1 cellular context compared by ENCODE assay signal in the genomic region with DNA sequence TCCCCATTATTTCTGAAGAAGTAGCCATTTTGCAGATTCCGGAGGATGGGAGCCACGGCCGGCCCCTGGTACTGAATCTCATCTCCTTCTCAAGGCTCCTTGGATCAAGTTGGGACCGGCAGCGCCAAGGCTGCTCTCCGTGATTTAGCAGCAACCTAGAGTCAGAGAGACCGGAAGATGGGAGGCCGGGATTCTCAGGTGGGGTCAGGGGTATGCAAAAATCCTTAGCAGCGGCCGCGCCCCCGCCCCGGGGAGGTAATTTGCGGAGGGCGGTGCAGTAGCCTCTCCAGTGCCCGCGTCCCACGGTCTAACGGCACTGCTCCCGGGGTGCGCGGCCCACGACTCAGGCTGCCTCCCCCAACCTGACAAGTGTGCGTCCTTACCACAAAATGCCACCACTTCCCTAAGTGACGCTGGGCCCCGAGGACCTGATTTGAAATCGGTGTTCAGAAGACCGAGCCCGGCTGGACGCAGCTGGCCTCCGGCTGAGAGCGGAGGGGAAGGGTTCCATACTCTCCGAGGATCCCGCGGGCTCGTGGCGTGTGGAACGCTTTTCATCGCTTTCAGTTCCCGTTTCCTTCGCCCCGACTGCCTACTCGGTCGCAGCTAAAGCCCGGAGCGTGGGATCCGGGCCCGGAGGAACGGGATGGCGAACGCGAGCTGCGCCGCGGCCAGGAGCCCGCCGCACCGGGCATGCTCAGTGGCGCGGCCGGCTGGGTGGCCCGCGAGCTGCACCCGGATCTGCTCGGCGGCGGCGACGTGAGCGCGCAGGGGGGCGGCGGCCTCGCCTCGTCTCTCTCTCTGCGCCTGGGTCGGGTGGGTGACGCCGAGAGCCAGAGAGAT.
A peak's percentile ranks its signal among the peaks of the same experiment; 100 is the strongest.
TF ChIP-seq lines count a peak whose summit lies in the region.

A gene with protein sequence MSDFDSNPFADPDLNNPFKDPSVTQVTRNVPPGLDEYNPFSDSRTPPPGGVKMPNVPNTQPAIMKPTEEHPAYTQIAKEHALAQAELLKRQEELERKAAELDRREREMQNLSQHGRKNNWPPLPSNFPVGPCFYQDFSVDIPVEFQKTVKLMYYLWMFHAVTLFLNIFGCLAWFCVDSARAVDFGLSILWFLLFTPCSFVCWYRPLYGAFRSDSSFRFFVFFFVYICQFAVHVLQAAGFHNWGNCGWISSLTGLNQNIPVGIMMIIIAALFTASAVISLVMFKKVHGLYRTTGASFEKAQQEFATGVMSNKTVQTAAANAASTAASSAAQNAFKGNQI (plus strand): TSS at position 787 of the 843 bp plus-strand sequence. CDS start 55 bp downstream, at position 842.

TF ChIP-seq in HepG2, 621 proteins besides CTCF, POLR2A, EP300 and RAD21 (continued from another document and continues in another):
- TF ChIP-seq, protein P1, sequence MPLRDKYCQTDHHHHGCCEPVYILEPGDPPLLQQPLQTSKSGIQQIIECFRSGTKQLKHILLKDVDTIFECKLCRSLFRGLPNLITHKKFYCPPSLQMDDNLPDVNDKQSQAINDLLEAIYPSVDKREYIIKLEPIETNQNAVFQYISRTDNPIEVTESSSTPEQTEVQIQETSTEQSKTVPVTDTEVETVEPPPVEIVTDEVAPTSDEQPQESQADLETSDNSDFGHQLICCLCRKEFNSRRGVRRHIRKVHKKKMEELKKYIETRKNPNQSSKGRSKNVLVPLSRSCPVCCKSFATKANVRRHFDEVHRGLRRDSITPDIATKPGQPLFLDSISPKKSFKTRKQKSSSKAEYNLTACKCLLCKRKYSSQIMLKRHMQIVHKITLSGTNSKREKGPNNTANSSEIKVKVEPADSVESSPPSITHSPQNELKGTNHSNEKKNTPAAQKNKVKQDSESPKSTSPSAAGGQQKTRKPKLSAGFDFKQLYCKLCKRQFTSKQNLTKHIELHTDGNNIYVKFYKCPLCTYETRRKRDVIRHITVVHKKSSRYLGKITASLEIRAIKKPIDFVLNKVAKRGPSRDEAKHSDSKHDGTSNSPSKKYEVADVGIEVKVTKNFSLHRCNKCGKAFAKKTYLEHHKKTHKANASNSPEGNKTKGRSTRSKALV (CRISPR knock-in tag; IDR thresholded peaks at IDR 0.05) = peak; percentile 67
- no peak for TF ChIP-seq CBFB (CRISPR knock-in tag; IDR thresholded peaks at IDR 0.05)
- TF ChIP-seq, protein P2, sequence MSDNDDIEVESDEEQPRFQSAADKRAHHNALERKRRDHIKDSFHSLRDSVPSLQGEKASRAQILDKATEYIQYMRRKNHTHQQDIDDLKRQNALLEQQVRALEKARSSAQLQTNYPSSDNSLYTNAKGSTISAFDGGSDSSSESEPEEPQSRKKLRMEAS (IDR thresholded peaks at IDR 0.05) = peak; percentile 83
- no peak for TF ChIP-seq ATAD3A (CRISPR knock-in tag; IDR thresholded peaks at IDR 0.05)
- no peak for TF ChIP-seq ZNF75D (CRISPR knock-in tag; IDR thresholded peaks at IDR 0.05; ENCODE audit: borderline replicate concordance)
- no peak for TF ChIP-seq HMG20B (CRISPR knock-in tag; conservative IDR thresholded peaks at IDR 0.05)
- TF ChIP-seq TMF1 (CRISPR knock-in tag; IDR thresholded peaks at IDR 0.05; ENCODE audit: low read depth) = 0 out of 2 replicates have a peak, but pooled peaks have one; percentile 30
- 0 out of 2 replicates have a peak, but pooled peaks have one; percentile 18 for TF ChIP-seq NFKB2 (CRISPR knock-in tag; IDR thresholded peaks at IDR 0.05; ENCODE audit: borderline replicate concordance)
- TF ChIP-seq, protein P3, sequence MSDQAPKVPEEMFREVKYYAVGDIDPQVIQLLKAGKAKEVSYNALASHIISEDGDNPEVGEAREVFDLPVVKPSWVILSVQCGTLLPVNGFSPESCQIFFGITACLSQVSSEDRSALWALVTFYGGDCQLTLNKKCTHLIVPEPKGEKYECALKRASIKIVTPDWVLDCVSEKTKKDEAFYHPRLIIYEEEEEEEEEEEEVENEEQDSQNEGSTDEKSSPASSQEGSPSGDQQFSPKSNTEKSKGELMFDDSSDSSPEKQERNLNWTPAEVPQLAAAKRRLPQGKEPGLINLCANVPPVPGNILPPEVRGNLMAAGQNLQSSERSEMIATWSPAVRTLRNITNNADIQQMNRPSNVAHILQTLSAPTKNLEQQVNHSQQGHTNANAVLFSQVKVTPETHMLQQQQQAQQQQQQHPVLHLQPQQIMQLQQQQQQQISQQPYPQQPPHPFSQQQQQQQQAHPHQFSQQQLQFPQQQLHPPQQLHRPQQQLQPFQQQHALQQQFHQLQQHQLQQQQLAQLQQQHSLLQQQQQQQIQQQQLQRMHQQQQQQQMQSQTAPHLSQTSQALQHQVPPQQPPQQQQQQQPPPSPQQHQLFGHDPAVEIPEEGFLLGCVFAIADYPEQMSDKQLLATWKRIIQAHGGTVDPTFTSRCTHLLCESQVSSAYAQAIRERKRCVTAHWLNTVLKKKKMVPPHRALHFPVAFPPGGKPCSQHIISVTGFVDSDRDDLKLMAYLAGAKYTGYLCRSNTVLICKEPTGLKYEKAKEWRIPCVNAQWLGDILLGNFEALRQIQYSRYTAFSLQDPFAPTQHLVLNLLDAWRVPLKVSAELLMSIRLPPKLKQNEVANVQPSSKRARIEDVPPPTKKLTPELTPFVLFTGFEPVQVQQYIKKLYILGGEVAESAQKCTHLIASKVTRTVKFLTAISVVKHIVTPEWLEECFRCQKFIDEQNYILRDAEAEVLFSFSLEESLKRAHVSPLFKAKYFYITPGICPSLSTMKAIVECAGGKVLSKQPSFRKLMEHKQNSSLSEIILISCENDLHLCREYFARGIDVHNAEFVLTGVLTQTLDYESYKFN (CRISPR knock-in tag; conservative IDR thresholded peaks at IDR 0.05) = peak; percentile 49; the same call in 1 of the 2 replicates
- TF ChIP-seq, protein P4, sequence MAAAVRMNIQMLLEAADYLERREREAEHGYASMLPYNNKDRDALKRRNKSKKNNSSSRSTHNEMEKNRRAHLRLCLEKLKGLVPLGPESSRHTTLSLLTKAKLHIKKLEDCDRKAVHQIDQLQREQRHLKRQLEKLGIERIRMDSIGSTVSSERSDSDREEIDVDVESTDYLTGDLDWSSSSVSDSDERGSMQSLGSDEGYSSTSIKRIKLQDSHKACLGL (CRISPR knock-in tag; IDR thresholded peaks at IDR 0.05) = no peak
- peak; percentile 87; the same call in 1 of the 2 replicates for TF ChIP-seq ZNF878 (CRISPR knock-in tag; IDR thresholded peaks at IDR 0.05)
- TF ChIP-seq ZNF343 (CRISPR knock-in tag; IDR thresholded peaks at IDR 0.05) = peak; percentile 93
- peak; percentile 70 for TF ChIP-seq ZNF709 (CRISPR knock-in tag; IDR thresholded peaks at IDR 0.05)
- TF ChIP-seq, protein P5, sequence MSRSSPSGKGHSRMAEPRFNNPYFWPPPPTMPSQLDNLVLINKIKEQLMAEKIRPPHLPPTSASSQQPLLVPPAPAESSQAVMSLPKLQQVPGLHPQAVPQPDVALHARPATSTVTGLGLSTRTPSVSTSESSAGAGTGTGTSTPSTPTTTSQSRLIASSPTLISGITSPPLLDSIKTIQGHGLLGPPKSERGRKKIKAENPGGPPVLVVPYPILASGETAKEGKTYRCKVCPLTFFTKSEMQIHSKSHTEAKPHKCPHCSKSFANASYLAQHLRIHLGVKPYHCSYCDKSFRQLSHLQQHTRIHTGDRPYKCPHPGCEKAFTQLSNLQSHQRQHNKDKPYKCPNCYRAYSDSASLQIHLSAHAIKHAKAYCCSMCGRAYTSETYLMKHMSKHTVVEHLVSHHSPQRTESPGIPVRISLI (CRISPR knock-in tag; IDR thresholded peaks at IDR 0.05; ENCODE audit: borderline replicate concordance) = peak; percentile 42; the same call in 1 of the 2 replicates
- TF ChIP-seq, protein P6, sequence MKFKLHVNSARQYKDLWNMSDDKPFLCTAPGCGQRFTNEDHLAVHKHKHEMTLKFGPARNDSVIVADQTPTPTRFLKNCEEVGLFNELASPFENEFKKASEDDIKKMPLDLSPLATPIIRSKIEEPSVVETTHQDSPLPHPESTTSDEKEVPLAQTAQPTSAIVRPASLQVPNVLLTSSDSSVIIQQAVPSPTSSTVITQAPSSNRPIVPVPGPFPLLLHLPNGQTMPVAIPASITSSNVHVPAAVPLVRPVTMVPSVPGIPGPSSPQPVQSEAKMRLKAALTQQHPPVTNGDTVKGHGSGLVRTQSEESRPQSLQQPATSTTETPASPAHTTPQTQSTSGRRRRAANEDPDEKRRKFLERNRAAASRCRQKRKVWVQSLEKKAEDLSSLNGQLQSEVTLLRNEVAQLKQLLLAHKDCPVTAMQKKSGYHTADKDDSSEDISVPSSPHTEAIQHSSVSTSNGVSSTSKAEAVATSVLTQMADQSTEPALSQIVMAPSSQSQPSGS (CRISPR knock-in tag; IDR thresholded peaks at IDR 0.05) = 0 out of 2 replicates have a peak, but pooled peaks have one; percentile 25
- TF ChIP-seq, protein P7, sequence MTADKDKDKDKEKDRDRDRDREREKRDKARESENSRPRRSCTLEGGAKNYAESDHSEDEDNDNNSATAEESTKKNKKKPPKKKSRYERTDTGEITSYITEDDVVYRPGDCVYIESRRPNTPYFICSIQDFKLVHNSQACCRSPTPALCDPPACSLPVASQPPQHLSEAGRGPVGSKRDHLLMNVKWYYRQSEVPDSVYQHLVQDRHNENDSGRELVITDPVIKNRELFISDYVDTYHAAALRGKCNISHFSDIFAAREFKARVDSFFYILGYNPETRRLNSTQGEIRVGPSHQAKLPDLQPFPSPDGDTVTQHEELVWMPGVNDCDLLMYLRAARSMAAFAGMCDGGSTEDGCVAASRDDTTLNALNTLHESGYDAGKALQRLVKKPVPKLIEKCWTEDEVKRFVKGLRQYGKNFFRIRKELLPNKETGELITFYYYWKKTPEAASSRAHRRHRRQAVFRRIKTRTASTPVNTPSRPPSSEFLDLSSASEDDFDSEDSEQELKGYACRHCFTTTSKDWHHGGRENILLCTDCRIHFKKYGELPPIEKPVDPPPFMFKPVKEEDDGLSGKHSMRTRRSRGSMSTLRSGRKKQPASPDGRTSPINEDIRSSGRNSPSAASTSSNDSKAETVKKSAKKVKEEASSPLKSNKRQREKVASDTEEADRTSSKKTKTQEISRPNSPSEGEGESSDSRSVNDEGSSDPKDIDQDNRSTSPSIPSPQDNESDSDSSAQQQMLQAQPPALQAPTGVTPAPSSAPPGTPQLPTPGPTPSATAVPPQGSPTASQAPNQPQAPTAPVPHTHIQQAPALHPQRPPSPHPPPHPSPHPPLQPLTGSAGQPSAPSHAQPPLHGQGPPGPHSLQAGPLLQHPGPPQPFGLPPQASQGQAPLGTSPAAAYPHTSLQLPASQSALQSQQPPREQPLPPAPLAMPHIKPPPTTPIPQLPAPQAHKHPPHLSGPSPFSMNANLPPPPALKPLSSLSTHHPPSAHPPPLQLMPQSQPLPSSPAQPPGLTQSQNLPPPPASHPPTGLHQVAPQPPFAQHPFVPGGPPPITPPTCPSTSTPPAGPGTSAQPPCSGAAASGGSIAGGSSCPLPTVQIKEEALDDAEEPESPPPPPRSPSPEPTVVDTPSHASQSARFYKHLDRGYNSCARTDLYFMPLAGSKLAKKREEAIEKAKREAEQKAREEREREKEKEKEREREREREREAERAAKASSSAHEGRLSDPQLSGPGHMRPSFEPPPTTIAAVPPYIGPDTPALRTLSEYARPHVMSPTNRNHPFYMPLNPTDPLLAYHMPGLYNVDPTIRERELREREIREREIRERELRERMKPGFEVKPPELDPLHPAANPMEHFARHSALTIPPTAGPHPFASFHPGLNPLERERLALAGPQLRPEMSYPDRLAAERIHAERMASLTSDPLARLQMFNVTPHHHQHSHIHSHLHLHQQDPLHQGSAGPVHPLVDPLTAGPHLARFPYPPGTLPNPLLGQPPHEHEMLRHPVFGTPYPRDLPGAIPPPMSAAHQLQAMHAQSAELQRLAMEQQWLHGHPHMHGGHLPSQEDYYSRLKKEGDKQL (CRISPR knock-in tag; IDR thresholded peaks at IDR 0.05; ENCODE audit: low read depth) = 0 out of 2 replicates have a peak, but pooled peaks have one; percentile 12
- TF ChIP-seq, protein P8, sequence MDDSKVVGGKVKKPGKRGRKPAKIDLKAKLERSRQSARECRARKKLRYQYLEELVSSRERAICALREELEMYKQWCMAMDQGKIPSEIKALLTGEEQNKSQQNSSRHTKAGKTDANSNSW (CRISPR knock-in tag; IDR thresholded peaks at IDR 0.05; ENCODE audit: borderline replicate concordance) = no peak; the same call in 1 of the 2 replicates
- TF ChIP-seq BRCA1 (CRISPR knock-in tag; IDR thresholded peaks at IDR 0.05) = peak; percentile 19; the same call in 1 of the 2 replicates
- 0 out of 2 replicates have a peak, but pooled peaks have one; percentile 58 for TF ChIP-seq NCOA1 (CRISPR knock-in tag; IDR thresholded peaks at IDR 0.05)
- TF ChIP-seq ATRX (CRISPR knock-in tag; IDR thresholded peaks at IDR 0.05; ENCODE audit: borderline replicate concordance) = no peak
- peak; percentile 64 for TF ChIP-seq ELF1 (CRISPR knock-in tag; IDR thresholded peaks at IDR 0.05)
- TF ChIP-seq FOXJ3 (CRISPR knock-in tag; IDR thresholded peaks at IDR 0.05; ENCODE audit: borderline replicate concordance) = 0 out of 2 replicates have a peak, but pooled peaks have one; percentile 32
- TF ChIP-seq, protein P9, sequence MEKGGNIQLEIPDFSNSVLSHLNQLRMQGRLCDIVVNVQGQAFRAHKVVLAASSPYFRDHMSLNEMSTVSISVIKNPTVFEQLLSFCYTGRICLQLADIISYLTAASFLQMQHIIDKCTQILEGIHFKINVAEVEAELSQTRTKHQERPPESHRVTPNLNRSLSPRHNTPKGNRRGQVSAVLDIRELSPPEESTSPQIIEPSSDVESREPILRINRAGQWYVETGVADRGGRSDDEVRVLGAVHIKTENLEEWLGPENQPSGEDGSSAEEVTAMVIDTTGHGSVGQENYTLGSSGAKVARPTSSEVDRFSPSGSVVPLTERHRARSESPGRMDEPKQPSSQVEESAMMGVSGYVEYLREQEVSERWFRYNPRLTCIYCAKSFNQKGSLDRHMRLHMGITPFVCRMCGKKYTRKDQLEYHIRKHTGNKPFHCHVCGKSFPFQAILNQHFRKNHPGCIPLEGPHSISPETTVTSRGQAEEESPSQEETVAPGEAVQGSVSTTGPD (CRISPR knock-in tag; IDR thresholded peaks at IDR 0.05) = no peak
- TF ChIP-seq ZNF543 (CRISPR knock-in tag; IDR thresholded peaks at IDR 0.05) = 0 out of 2 replicates have a peak, but pooled peaks have one; percentile 52
- TF ChIP-seq ZNF333 (CRISPR knock-in tag; IDR thresholded peaks at IDR 0.05; ENCODE audit: borderline replicate concordance) = no peak
- TF ChIP-seq, protein P10, sequence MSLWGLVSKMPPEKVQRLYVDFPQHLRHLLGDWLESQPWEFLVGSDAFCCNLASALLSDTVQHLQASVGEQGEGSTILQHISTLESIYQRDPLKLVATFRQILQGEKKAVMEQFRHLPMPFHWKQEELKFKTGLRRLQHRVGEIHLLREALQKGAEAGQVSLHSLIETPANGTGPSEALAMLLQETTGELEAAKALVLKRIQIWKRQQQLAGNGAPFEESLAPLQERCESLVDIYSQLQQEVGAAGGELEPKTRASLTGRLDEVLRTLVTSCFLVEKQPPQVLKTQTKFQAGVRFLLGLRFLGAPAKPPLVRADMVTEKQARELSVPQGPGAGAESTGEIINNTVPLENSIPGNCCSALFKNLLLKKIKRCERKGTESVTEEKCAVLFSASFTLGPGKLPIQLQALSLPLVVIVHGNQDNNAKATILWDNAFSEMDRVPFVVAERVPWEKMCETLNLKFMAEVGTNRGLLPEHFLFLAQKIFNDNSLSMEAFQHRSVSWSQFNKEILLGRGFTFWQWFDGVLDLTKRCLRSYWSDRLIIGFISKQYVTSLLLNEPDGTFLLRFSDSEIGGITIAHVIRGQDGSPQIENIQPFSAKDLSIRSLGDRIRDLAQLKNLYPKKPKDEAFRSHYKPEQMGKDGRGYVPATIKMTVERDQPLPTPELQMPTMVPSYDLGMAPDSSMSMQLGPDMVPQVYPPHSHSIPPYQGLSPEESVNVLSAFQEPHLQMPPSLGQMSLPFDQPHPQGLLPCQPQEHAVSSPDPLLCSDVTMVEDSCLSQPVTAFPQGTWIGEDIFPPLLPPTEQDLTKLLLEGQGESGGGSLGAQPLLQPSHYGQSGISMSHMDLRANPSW (CRISPR knock-in tag; IDR thresholded peaks at IDR 0.05; ENCODE audit: borderline replicate concordance) = no peak; the same call in 1 of the 2 replicates
- TF ChIP-seq ZNF572 (CRISPR knock-in tag; IDR thresholded peaks at IDR 0.05) = 0 out of 2 replicates have a peak, but pooled peaks have one; percentile 70
- TF ChIP-seq ELF3 (CRISPR knock-in tag; IDR thresholded peaks at IDR 0.05) = peak; percentile 63
